In the genomic region with DNA sequence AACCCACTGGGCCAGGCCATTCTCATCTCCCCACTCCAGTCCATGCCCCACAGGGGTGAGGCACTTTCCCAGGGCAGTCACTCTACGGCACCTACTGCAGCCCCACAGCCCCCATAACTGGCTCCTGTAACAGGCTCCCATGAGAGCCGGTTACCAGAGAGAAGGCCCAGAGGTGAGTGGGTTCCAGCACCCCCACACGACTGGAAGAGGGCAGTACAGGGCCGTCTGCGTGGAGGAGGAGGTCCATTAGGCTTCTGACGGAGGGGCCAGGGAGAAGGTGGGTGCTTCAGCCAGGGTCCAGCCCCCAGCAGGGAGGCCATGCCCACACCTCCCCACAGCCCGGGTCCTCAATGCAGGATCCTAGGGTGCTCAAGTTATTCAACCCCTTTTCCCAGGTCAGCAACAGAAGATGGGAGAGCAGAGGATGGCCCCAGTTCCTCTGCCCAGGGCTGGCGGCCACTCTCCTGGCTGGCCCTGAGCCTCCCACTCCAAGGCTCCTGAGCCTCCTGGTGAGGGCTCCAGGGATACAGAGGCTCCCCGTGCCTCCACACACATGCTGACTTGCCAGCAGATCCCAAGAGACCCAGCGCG, we compare ENCODE assay signal across 8 cellular contexts. TPM values are rescaled to one million over a fixed set of nuclear protein-coding genes. Genes with fewer than 3 reads are reported as not detected.
DNase-seq lines count a peak whose midpoint lies in the region; ATAC-seq and TF ChIP-seq lines count a peak whose summit lies in the region.

No MANE protein-coding gene starts in this region.

- DNase-seq in heart right ventricle (no peak), left ventricle myocardium superior (no peak), glomerular visceral epithelial cell (ENCODE audit: extremely low spot score) (peak; percentile 44), HT-29 (ENCODE audit: low spot score) (no peak), UCSD-AML1 (lab: John Stamatoyannopoulos, UW; ENCODE audit: unreplicated experiment) (no peak)

- H3K4me1 ChIP-seq in heart right ventricle, result peaks cover 27 to 54% (median 50%) of the 10 kb centered on the region in 9 donors
- peaks cover 5 to 56% (median 53%) of the 10 kb centered on the region in 5 donors for H3K4me1 ChIP-seq in subcutaneous abdominal adipose tissue (ENCODE audit: control insufficient read depth in 5 of 5, insufficient read depth in 5 of 5, low read length in 5 of 5)

- no peaks in the 10 kb centered on the region for H3K9me3 ChIP-seq in heart right ventricle
- H3K9me3 ChIP-seq in subcutaneous abdominal adipose tissue (ENCODE audit: control insufficient read depth in 5 of 5, low read length in 5 of 5), result no peaks in the 10 kb centered on the region

- TF ChIP-seq CTCF in heart right ventricle (IDR thresholded peaks at IDR 0.05) (peak in 2 of 9 donors; percentile 5 to 6), VCaP (conservative IDR thresholded peaks at IDR 0.05) (no peak)

- intact Hi-C loops in heart right ventricle (cut with DNase I) (loop anchor here in 2 of 10 donors (5.0 kb wide), 1 partner anchor 41 kb away; the partner anchor contains the start of gene DVL1 (in 2 of the 2)), left ventricle myocardium superior (cut with micrococcal nuclease) (no loop called here)

- 26 to 50% methylated on average over 11 of the region's 11 CpGs for WGBS in heart right ventricle, 2 donors

- peak overlapping the region in 9 of 10 donors; percentile 63 to 100 (median 82) for H3K27ac ChIP-seq in heart right ventricle
- peak overlapping the region; percentile 96 for H3K27ac ChIP-seq in VCaP
- no peak overlapping the region for H3K27ac ChIP-seq in subcutaneous abdominal adipose tissue (ENCODE audit: low read depth, low read length)

- H3K27me3 ChIP-seq in heart right ventricle (no peaks in the 10 kb centered on the region), subcutaneous abdominal adipose tissue (ENCODE audit: control insufficient read depth in 5 of 5, insufficient read depth in 4 of 5, low read length in 5 of 5) (no peaks in the 10 kb centered on the region)

- H3K9ac ChIP-seq in subcutaneous abdominal adipose tissue (ENCODE audit: low read length in 5 of 5), result peak overlapping the region in 3 of 5 donors; percentile 62 to 75 (median 69)

- H3K4me3 ChIP-seq in heart right ventricle, result peak overlapping the region in 9 of 10 donors; percentile 75 to 99 (median 83)
- H3K4me3 ChIP-seq in subcutaneous abdominal adipose tissue (ENCODE audit: low read depth in 1 of 5, low read length in 5 of 5), result peak overlapping the region; percentile 26 to 93 (median 78)

- ATAC-seq in heart right ventricle, result no peak
- no peak for ATAC-seq in left ventricle myocardium superior
- no peak for ATAC-seq in HG02981 (IDR thresholded peaks at IDR 0.05; ENCODE audit: unreplicated experiment)

- peaks cover 0 to 16% (median 4%) of the 10 kb centered on the region in 9 donors for H3K36me3 ChIP-seq in heart right ventricle
- H3K36me3 ChIP-seq in subcutaneous abdominal adipose tissue (ENCODE audit: control insufficient read depth in 5 of 5, insufficient read depth in 5 of 5, low read length in 5 of 5), result peaks cover 0 to 14% (median 10%) of the 10 kb centered on the region in 5 donors

RNA-seq across cellular contexts. Expression of gene ACAP3, which starts 1.6 kb away (rescaled TPM):
- total RNA-seq in heart right ventricle (10 to 100 TPM; 24.1 to 60.0 (median 30.4) TPM), left ventricle myocardium superior (60.4 TPM)
- polyA plus RNA-seq in heart right ventricle, result 100 to 1,000 TPM in 1 of 2 donors, 10 to 100 TPM in 1; 22.2 to 152 TPM
- 104 and 113 TPM in 2 replicates for total RNA-seq in HT-29 (2014; rRNA removed; shearing (Covaris generic))

RNA-seq across cellular contexts. Expression of gene PUSL1, which starts 2.2 kb away (rescaled TPM):
- total RNA-seq in heart right ventricle (10 to 100 TPM in 3 of 10 donors, 1 to 10 TPM in 7; 5.6 to 11.9 (median 8.2) TPM), left ventricle myocardium superior (11.1 TPM)
- 10 to 100 TPM; 16.0 to 17.8 TPM for polyA plus RNA-seq in heart right ventricle
- 152 and 157 TPM in 2 replicates for total RNA-seq in HT-29 (2014; rRNA removed; shearing (Covaris generic))

RNA-seq across cellular contexts. Expression of gene INTS11, which starts 18.3 kb away (rescaled TPM):
- total RNA-seq in heart right ventricle (10 to 100 TPM; 44.7 to 91.7 (median 56.6) TPM), left ventricle myocardium superior (77.2 TPM)
- polyA plus RNA-seq in heart right ventricle, result 100 to 1,000 TPM in 1 of 2 donors, 10 to 100 TPM in 1; 92.6 to 269 TPM
- 174 and 200 TPM in 2 replicates for total RNA-seq in HT-29 (2014; rRNA removed; shearing (Covaris generic))

RNA-seq across cellular contexts. Expression of gene CPTP, which starts 18.4 kb away (rescaled TPM):
- total RNA-seq in heart right ventricle (100 to 1,000 TPM in 1 of 10 donors, 10 to 100 TPM in 9; 49.4 to 126 (median 65.4) TPM), left ventricle myocardium superior (112 TPM)
- polyA plus RNA-seq in heart right ventricle, result 100 to 1,000 TPM in 1 of 2 donors, 10 to 100 TPM in 1; 55.3 to 222 TPM
- total RNA-seq in HT-29 (2014; rRNA removed; shearing (Covaris generic)), result 62.5 and 70.5 TPM in 2 replicates

RNA-seq across cellular contexts. Expression of gene TAS1R3, which starts 24.9 kb away (rescaled TPM):
- under 1 TPM; 0.16 to 0.87 (median 0.35) TPM for total RNA-seq in heart right ventricle
- polyA plus RNA-seq in heart right ventricle, result 1 to 10 TPM in 1 of 2 donors, under 1 TPM in 1; 0.39 to 3.1 TPM
- total RNA-seq in left ventricle myocardium superior, result 0.57 TPM
- total RNA-seq in HT-29 (2014; rRNA removed; shearing (Covaris generic)), result 0.89 and 1.6 TPM in 2 replicates

Comparison
In these comparisons a context has a peak if more than half of its experiments do, and no peak if none do; other contexts are left out.
1. RNA of gene PUSL1, which starts 2.2 kb away (total RNA-seq): 152 to 157 TPM in HT-29; 11.1 TPM in left ventricle myocardium superior (single experiment) and 5.6 to 11.9 TPM in heart right ventricle; every median in the first group is over 10 times any median in the second.